8 cellular contexts compared by ENCODE assay signal in the genomic region with DNA sequence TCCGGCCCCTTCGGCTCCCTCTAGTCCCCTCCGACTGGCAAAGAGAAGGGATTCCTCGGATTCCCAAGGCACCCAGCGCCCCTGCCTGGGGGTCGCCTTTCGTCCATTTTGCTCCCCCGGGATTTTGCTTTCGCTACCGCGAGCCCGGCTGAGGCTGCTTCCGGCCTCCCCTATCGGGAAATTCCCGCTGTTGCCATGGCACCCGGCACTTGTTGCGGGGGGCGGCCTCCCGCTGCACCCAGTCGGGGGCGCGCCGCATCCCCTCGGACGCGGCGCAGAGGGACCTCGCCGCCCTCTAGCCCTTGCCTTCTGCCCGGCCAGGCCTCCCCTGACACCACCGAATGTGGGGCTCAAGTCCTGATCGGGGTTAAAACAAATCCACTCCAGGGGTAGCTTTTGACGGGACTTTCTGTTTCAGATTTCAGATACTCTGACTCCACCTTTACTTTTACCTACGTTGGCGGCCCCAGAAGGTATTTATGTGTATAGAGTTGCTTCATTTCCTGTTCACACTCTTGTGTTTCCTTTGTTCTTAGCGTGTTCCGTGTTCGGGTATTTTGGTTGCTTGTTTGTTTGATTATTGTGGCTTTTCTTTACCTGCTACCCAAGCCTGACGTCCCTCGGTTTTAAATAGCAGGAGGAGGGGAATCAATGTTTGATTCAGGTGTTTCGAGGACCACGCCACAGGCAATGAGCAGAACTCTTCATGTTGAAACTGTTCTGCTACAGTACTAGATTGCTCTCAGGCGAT. TPM values are rescaled to one million over a fixed set of nuclear protein-coding genes. Genes with fewer than 3 reads are reported as not detected.
DNase-seq lines count a peak whose midpoint lies in the region; ATAC-seq and TF ChIP-seq lines count a peak whose summit lies in the region.

No MANE protein-coding gene starts in this region.

- H3K9me3 Mint-ChIP-seq in activated naive CD4-positive, alpha-beta T cell treated with anti-CD3 and anti-CD28 coated beads, Interleukin-2, amount 10 ng/mL, durations not matched to agents 7 days and 5 days = no peaks in the 10 kb centered on the region

- 1% methylated on average over 36 to 43 of the region's 43 CpGs for WGBS in heart left ventricle, 4 donors
- 1 to 2% (median 1%) methylated on average over 39 to 43 of the region's 43 CpGs for WGBS in psoas muscle, 3 donors

- H3K27ac Mint-ChIP-seq in activated naive CD4-positive, alpha-beta T cell treated with anti-CD3 and anti-CD28 coated beads, Interleukin-2, amount 10 ng/mL, durations not matched to agents 7 days and 5 days = peak overlapping the region; percentile 98

- peak overlapping the region; percentile 47 to 98 (median 92) for H3K4me3 ChIP-seq in heart left ventricle
- peak overlapping the region; percentile 73 for H3K4me3 ChIP-seq in psoas muscle
- H3K4me3 ChIP-seq in vagina = peak overlapping the region; percentile 83 to 87

- H3K4me3 Mint-ChIP-seq in activated naive CD4-positive, alpha-beta T cell treated with anti-CD3 and anti-CD28 coated beads, Interleukin-2, amount 10 ng/mL, durations not matched to agents 7 days and 5 days = peak overlapping the region; percentile 87

- no peaks in the 10 kb centered on the region for H3K27me3 Mint-ChIP-seq in activated naive CD4-positive, alpha-beta T cell treated with anti-CD3 and anti-CD28 coated beads, Interleukin-2, amount 10 ng/mL, durations not matched to agents 7 days and 5 days

- H3K27ac ChIP-seq in heart left ventricle = peak overlapping the region; percentile 55 to 98 (median 80)
- H3K27ac ChIP-seq in psoas muscle = peak overlapping the region; percentile 34
- H3K27ac ChIP-seq in vagina = peak overlapping the region; percentile 94

- CTCF ChIA-PET in activated naive CD4-positive, alpha-beta T cell treated with anti-CD3 and anti-CD28 coated beads, Interleukin-2, amount 10 ng/mL, durations not matched to agents 7 days and 5 days (lab: Charles Lee) = interaction anchor here (1.0 to 2.1 kb wide), 3 partner anchors 76 to 222 kb away, joined by 3 to 4 read pairs (median 4); no protein-coding TSS in a partner anchor

- TF ChIP-seq CTCF in heart left ventricle (IDR thresholded peaks at IDR 0.05) (no peak), psoas muscle (IDR thresholded peaks at IDR 0.05) (no peak), vagina (IDR thresholded peaks at IDR 0.05) (no peak)

- H3K36me3 ChIP-seq in heart left ventricle (no peaks in the 10 kb centered on the region), psoas muscle (ENCODE audit: insufficient read depth in 1 of 2, low read depth in 1 of 2) (no peaks in the 10 kb centered on the region), vagina (no peaks in the 10 kb centered on the region)

- peaks cover 31% of the 10 kb centered on the region for H3K36me3 Mint-ChIP-seq in activated naive CD4-positive, alpha-beta T cell treated with anti-CD3 and anti-CD28 coated beads, Interleukin-2, amount 10 ng/mL, durations not matched to agents 7 days and 5 days

- H3K4me1 ChIP-seq in heart left ventricle (peaks cover 0 to 72% (median 5%) of the 10 kb centered on the region in 12 donors), psoas muscle (no peaks in the 10 kb centered on the region), vagina (peaks cover 35% of the 10 kb centered on the region)

- ATAC-seq in GM19397 (IDR thresholded peaks at IDR 0.05; ENCODE audit: unreplicated experiment) = peak; percentile 88
- peak; percentile 81 for ATAC-seq in HG03521 (IDR thresholded peaks at IDR 0.05; ENCODE audit: unreplicated experiment)
- ATAC-seq in heart left ventricle = peak in 3 of 4 donors; percentile 34 to 59 (median 55)
- peak in 1 of 4 donors; percentile 29 for ATAC-seq in psoas muscle

- intact Hi-C loops in heart left ventricle (cut with DNase I) = loop anchor here in 7 of 10 donors (5.0 to 10.0 kb wide), 3 partner anchors 77 to 84 kb away; no protein-coding TSS in a partner anchor
- intact Hi-C loops in psoas muscle (cut with DNase I) = no loop called here
- intact Hi-C loops in vagina (cut with DNase I) = no loop called here

- no peaks in the 10 kb centered on the region for H3K27me3 ChIP-seq in heart left ventricle
- peaks cover 0 to 7% (median 0%) of the 10 kb centered on the region in 3 donors for H3K27me3 ChIP-seq in psoas muscle (ENCODE audit: insufficient read depth in 3 of 3, low read length in 2 of 3)
- H3K27me3 ChIP-seq in vagina = no peaks in the 10 kb centered on the region

- H3K9me3 ChIP-seq in heart left ventricle (no peaks in the 10 kb centered on the region), psoas muscle (no peaks in the 10 kb centered on the region), vagina (no peaks in the 10 kb centered on the region)

- peak; percentile 1 for DNase-seq in COLO829 (ENCODE audit: low spot score)
- DNase-seq in activated naive CD4-positive, alpha-beta T cell treated with anti-CD3 and anti-CD28 coated beads, Interleukin-2, amount 10 ng/mL, durations not matched to agents 7 days and 5 days = peak; percentile 87
- DNase-seq in heart left ventricle = peak; percentile 74 to 86 (median 75)
- DNase-seq in psoas muscle = peak; percentile 66 to 78
- no peak for DNase-seq in vagina (ENCODE audit: extremely low spot score in 2 of 2)

- H3K4me1 Mint-ChIP-seq in activated naive CD4-positive, alpha-beta T cell treated with anti-CD3 and anti-CD28 coated beads, Interleukin-2, amount 10 ng/mL, durations not matched to agents 7 days and 5 days = peaks cover 59% of the 10 kb centered on the region

- TF ChIP-seq POLR2A in Raji (IDR thresholded peaks at IDR 0.05; ENCODE audit: insufficient read depth, low read depth, low read length) (peak; percentile 44), heart left ventricle (IDR thresholded peaks at IDR 0.05) (no peak), vagina (IDR thresholded peaks at IDR 0.05) (peak in 1 of 2 donors; percentile 35)

RNA-seq across cellular contexts. Expression of a gene that starts 1.4 kb away (rescaled TPM):
- total RNA-seq in heart left ventricle (10 to 100 TPM in 3 of 9 donors, 1 to 10 TPM in 6; 2.7 to 22.5 (median 8.6) TPM), psoas muscle (1 to 10 TPM; 1.5 to 4.7 (median 2.4) TPM), vagina (48.4 TPM)
- polyA plus RNA-seq in heart left ventricle (1 to 10 TPM; 1.6 to 1.7 TPM), psoas muscle (under 1 TPM; 0.52 to 0.61 (median 0.55) TPM)

Comparison
In these comparisons a context has a peak if more than half of its experiments do, and no peak if none do; other contexts are left out.
1. DNase-seq: peak in COLO829 (single experiment), activated naive CD4-positive, alpha-beta T cell treated with anti-CD3 and anti-CD28 coated beads, Interleukin-2, amount 10 ng/mL, durations not matched to agents 7 days and 5 days (single experiment), heart left ventricle (5 of 5) and psoas muscle (2 of 2); none in vagina (0 of 2).
2. H3K27ac ChIP-seq: peak in every context shown above with its lines; median percentile 94 in vagina; 80 in heart left ventricle; 34 in psoas muscle.
3. intact Hi-C loops: an anchor here in heart left ventricle (5.0 to 10.0 kb wide); none called in psoas muscle and vagina.
4. Peak in every context shown above with its lines, with median percentiles within 50 percentile points of each other: H3K4me3 ChIP-seq.